Comparison of ENCODE assay signal across 12 cellular contexts in the genomic region with DNA sequence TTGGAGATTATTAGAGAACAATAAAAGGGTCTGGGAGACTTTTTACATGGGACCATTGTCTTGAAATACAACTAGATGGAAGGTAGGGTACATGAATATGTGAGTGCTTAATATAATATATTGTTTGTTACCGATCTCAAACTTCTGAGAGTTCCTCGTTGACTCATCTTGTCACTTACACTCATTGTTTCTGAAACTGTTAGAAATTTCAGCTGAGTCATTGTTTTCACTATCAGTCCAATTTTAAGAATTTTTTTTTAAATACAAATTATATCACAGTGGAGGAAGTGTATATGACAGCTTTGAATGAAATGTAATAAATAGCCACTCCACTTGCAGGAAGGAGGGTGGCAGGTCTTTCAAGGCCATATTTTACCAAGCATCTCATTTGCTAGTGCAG.
DNase-seq lines count a peak whose midpoint lies in the region; ATAC-seq and TF ChIP-seq lines count a peak whose summit lies in the region.
"Had no signal": no experiment of that assay in that cellular context is flagged by ENCODE, and none has a peak within 500 bp of the region (broad histone marks: within the 10 kb centered on the region; RNA-seq: fewer than 3 reads in every experiment).

No MANE protein-coding gene starts in this region.

- no peaks in the 10 kb centered on the region for H3K27me3 ChIP-seq in ascending aorta
- no peaks in the 10 kb centered on the region for H3K27me3 ChIP-seq in gastroesophageal sphincter

- H3K4me1 ChIP-seq in ascending aorta, result no peaks in the 10 kb centered on the region
- no peaks in the 10 kb centered on the region for H3K4me1 ChIP-seq in gastroesophageal sphincter

- ATAC-seq in GM21825 (IDR thresholded peaks at IDR 0.05; ENCODE audit: unreplicated experiment) (peak; percentile 96), HG03378 (IDR thresholded peaks at IDR 0.05; ENCODE audit: unreplicated experiment) (peak; percentile 90), gastroesophageal sphincter (no peak)

- H3K9me3 ChIP-seq in ascending aorta, result no peaks in the 10 kb centered on the region
- H3K9me3 ChIP-seq in gastroesophageal sphincter, result no peaks in the 10 kb centered on the region

- no peak overlapping the region for H3K27ac ChIP-seq in ascending aorta
- H3K27ac ChIP-seq in gastroesophageal sphincter, result no peak overlapping the region
- H3K27ac ChIP-seq: 22Rv1 had no signal

- TF ChIP-seq CTCF in ascending aorta (IDR thresholded peaks at IDR 0.05) (no peak), gastroesophageal sphincter (IDR thresholded peaks at IDR 0.05) (no peak)

- H3K4me3 ChIP-seq in ascending aorta (no peak overlapping the region), gastroesophageal sphincter (no peak overlapping the region)

- WGBS in gastroesophageal sphincter (ENCODE audit: low coverage in 1 of 2), 2 donors, result 11 to 18% methylated on average over 2 of the region's 2 CpGs

- intact Hi-C loops in ascending aorta (cut with DNase I), result no loop called here

- no peak for TF ChIP-seq EP300 in gastroesophageal sphincter (IDR thresholded peaks at IDR 0.05)

- no peak for TF ChIP-seq POLR2A in gastroesophageal sphincter (IDR thresholded peaks at IDR 0.05)

- no peaks in the 10 kb centered on the region for H3K36me3 ChIP-seq in ascending aorta
- H3K36me3 ChIP-seq in gastroesophageal sphincter, result no peaks in the 10 kb centered on the region

- DNase-seq in NOMO-1 treated with DMSO at 0.1 percent for 48 hours (lab: John Stamatoyannopoulos, UW; ENCODE audit: unreplicated experiment) (peak; percentile 34), NOMO-1 treated with dmso at 0.1 percent for 144 hours (lab: John Stamatoyannopoulos, UW; ENCODE audit: unreplicated experiment) (no peak), iris pigment epithelial cell (ENCODE audit: low read depth) (peak; percentile 58), ascending aorta (ENCODE audit: low spot score in 2 of 2) (no peak), mesenteric fat pad (ENCODE audit: low spot score) (no peak)
- DNase-seq: activated CD4-positive, alpha-beta memory T cell treated with anti-CD3 and anti-CD28 coated beads for 36 hours; NCI-H2081; SHP77 treated with DMSO at 0.1 percent for 48 hours had no signal

Comparison
In these comparisons a context has a peak if more than half of its experiments do, and no peak if none do; other contexts are left out.
1. DNase-seq: peak in NOMO-1 treated with DMSO at 0.1 percent for 48 hours (single experiment) and iris pigment epithelial cell (single experiment); none in NOMO-1 treated with dmso at 0.1 percent for 144 hours (single experiment), ascending aorta (0 of 2) and mesenteric fat pad (single experiment).